ENCODE assay signal across 8 cellular contexts in the genomic region with DNA sequence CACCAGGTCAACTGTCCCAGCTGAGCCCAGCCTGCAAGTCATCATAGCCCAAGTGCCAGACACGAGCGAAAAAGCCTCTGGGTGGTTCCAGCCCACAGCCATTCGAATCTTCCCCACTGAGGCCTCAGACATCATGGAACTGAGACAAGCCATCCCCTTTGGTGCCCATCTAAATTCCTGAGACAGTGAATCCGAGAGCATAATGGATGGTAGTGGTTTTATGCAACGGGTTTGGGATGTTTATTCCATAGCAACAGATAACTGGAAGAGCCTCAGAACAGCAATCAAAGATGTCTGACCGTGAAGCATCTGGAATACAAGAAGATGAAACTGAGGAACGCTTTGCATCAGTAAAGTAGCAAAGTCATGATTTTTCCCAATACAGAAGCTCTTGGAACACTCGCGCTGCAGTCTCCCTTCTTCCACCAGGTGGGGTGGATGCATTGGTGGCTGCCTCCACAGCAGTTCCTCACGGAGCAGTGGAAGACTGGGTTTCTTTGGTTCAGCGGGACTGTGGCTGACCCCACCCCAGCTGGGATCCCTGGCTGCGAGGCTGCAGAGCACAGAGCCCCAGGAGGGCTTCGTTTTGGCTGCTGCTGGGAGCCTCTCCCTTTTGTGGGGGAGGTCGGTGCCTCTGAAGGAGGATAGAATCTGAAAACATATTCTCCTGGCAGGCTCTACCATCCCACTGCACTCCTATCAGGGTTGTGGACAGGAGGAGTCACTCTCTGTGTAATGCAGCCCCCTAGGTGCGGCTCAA. TPM values are rescaled to one million over a fixed set of nuclear protein-coding genes. Genes with fewer than 3 reads are reported as not detected.
DNase-seq lines count a peak whose midpoint lies in the region; ATAC-seq, FAIRE-seq and TF ChIP-seq lines count a peak whose summit lies in the region.

No MANE protein-coding gene starts in this region.

- H3K4me3 Mint-ChIP-seq in CD4-positive, alpha-beta memory T cell: peak overlapping the region in 3 of 8 donors; percentile 7 to 39 (median 37)

- H3K9me3 ChIP-seq in CD4-positive, alpha-beta memory T cell (ENCODE audit: control insufficient read depth in 1 of 2, low read length in 2 of 2): no peaks in the 10 kb centered on the region
- H3K9me3 ChIP-seq in HEK293 (ENCODE audit: control insufficient read depth, insufficient read depth, low read depth, low read length) (no peaks in the 10 kb centered on the region), PC-3 (ENCODE audit: low read length) (no peaks in the 10 kb centered on the region), gastroesophageal sphincter (no peaks in the 10 kb centered on the region), pancreas (no peaks in the 10 kb centered on the region), aorta (ENCODE audit: control insufficient read depth, low read length) (no peaks in the 10 kb centered on the region)

- no peak overlapping the region for H3K4me3 ChIP-seq in CD4-positive, alpha-beta memory T cell (ENCODE audit: low read length in 2 of 2)
- H3K4me3 ChIP-seq in HEK293 (ENCODE audit: low read depth, low read length) (peak overlapping the region; percentile 22), PC-3 (ENCODE audit: low read length) (peak overlapping the region; percentile 48), gastroesophageal sphincter (peak overlapping the region in 1 of 2 donors; percentile 41), pancreas (peak overlapping the region in 1 of 4 donors; percentile 23), aorta (ENCODE audit: low read length in 2 of 2) (no peak overlapping the region)

- no peaks in the 10 kb centered on the region for H3K36me3 ChIP-seq in CD4-positive, alpha-beta memory T cell (ENCODE audit: insufficient read depth, low read length)
- H3K36me3 ChIP-seq in HEK293 (ENCODE audit: control insufficient read depth in 2 of 2, insufficient read depth in 1 of 2, low read length in 2 of 2): no peaks in the 10 kb centered on the region
- no peaks in the 10 kb centered on the region for H3K36me3 ChIP-seq in PC-3 (ENCODE audit: low read depth, low read length)
- H3K36me3 ChIP-seq in gastroesophageal sphincter: no peaks in the 10 kb centered on the region
- no peaks in the 10 kb centered on the region for H3K36me3 ChIP-seq in pancreas
- H3K36me3 ChIP-seq in aorta (ENCODE audit: control insufficient read depth in 1 of 2, insufficient read depth in 2 of 2, low read length in 1 of 2): no peaks in the 10 kb centered on the region

- WGBS in gastroesophageal sphincter (ENCODE audit: low coverage in 1 of 2), 2 donors: 13 to 20% methylated on average over 3 to 8 of the region's 15 CpGs
- WGBS in pancreas, 2 donors: 18 to 22% methylated on average over 15 of the region's 15 CpGs
- 33 to 37% methylated on average over 15 of the region's 15 CpGs for WGBS in aorta, 2 donors

- peaks cover 0 to 9% of the 10 kb centered on the region in 2 donors for H3K27me3 Mint-ChIP-seq in CD4-positive, alpha-beta memory T cell

- H3K4me1 Mint-ChIP-seq in CD4-positive, alpha-beta memory T cell: peaks cover 6 to 11% (median 8%) of the 10 kb centered on the region in 4 donors

- POLR2A ChIA-PET in CD4-positive, alpha-beta memory T cell (lab: Charles Lee; ENCODE audit: partially characterized antibody): interaction anchor here (1.1 kb wide), 1 partner anchor 25 kb away, joined by 8 read pairs; no protein-coding TSS in a partner anchor
- POLR2A ChIA-PET in HEK293 (lab: Yijun Ruan, JAX): interaction anchor here (0.5 to 0.6 kb wide), 2 partner anchors 78 to 121 kb away, joined by 3 to 4 read pairs; no protein-coding TSS in a partner anchor
- POLR2A ChIA-PET in PC-3 (lab: Charles Lee; ENCODE audit: unreplicated experiment): no interaction called here

- intact Hi-C loops in CD4-positive, alpha-beta memory T cell (cut with micrococcal nuclease): loop anchor here (1.0 kb wide), 1 partner anchor 89 kb away; no protein-coding TSS in a partner anchor
- intact Hi-C loops in PC-3 (cut with micrococcal nuclease): loop anchor here (1.0 to 2.0 kb wide), 2 partner anchors 52 to 89 kb away; no protein-coding TSS in a partner anchor
- intact Hi-C loops in pancreas (cut with DNase I): loop anchor here in 2 of 3 donors (2.0 to 10.0 kb wide), 2 partner anchors 90 kb away; no protein-coding TSS in a partner anchor
- intact Hi-C loops in aorta (cut with DNase I): loop anchor here (2.0 to 10.0 kb wide), 2 partner anchors 90 to 370 kb away; no protein-coding TSS in a partner anchor

- peak; percentile 71 for TF ChIP-seq CTCF in HEK293 (tag by site-specific recombination; IDR thresholded peaks at IDR 0.05)
- peak; percentile 85 for TF ChIP-seq CTCF in PC-3 (conservative IDR thresholded peaks at IDR 0.05; ENCODE audit: low read depth, low read length)
- TF ChIP-seq CTCF in gastroesophageal sphincter (IDR thresholded peaks at IDR 0.05): peak; percentile 80 to 95 (median 88)
- TF ChIP-seq CTCF in pancreas (IDR thresholded peaks at IDR 0.05): peak; percentile 53 to 83 (median 72)

- FAIRE-seq in pancreas (lab: Jason Lieb, UNC): no peak

- H3K27me3 ChIP-seq in CD4-positive, alpha-beta memory T cell (ENCODE audit: insufficient read depth, low read length): no peaks in the 10 kb centered on the region
- no peaks in the 10 kb centered on the region for H3K27me3 ChIP-seq in PC-3 (ENCODE audit: low read length)
- H3K27me3 ChIP-seq in gastroesophageal sphincter: no peaks in the 10 kb centered on the region
- H3K27me3 ChIP-seq in pancreas: no peaks in the 10 kb centered on the region
- H3K27me3 ChIP-seq in aorta (ENCODE audit: control insufficient read depth in 1 of 2, insufficient read depth in 2 of 2, low read length in 1 of 2): peaks cover 0 to 2% of the 10 kb centered on the region in 2 donors

- BruUV-seq in PC-3 (replicated peaks; lab: Mats Ljungman, UMichigan): no TSS peak

- H3K9me2 ChIP-seq in PC-3 (replicated peaks; ENCODE audit: low read length): no peaks in the 10 kb centered on the region

- ATAC-seq in PC-3: peak; percentile 98
- peak; percentile 94 for ATAC-seq in gastroesophageal sphincter
- peak; percentile 94 to 100 (median 98) for ATAC-seq in pancreas
- peak; percentile 90 for ATAC-seq in aorta (ENCODE audit: low FRiP score)
- ATAC-seq in GM21528 (IDR thresholded peaks at IDR 0.05; ENCODE audit: low FRiP score, unreplicated experiment): no peak

- CTCF ChIA-PET in CD4-positive, alpha-beta memory T cell (lab: Charles Lee; ENCODE audit: partially characterized antibody): interaction anchor here (0.7 to 3.7 kb wide), 5 partner anchors 25 to 213 kb away, joined by 3 to 46 read pairs (median 3); no protein-coding TSS in a partner anchor
- CTCF ChIA-PET in HEK293 (lab: Yijun Ruan, JAX) (interaction anchor here (0.6 to 3.6 kb wide), 20 partner anchors 8 to 1506 kb away, joined by 3 to 36 read pairs (median 4); no protein-coding TSS in a partner anchor), PC-3 (lab: Charles Lee) (interaction anchor here (0.5 to 1.4 kb wide), 4 partner anchors 29 to 213 kb away, joined by 3 to 12 read pairs (median 4); no protein-coding TSS in a partner anchor)

- peak in 4 of 5 donors; percentile 32 to 37 (median 34) for DNase-seq in CD4-positive, alpha-beta memory T cell
- DNase-seq in PC-3 (peak; percentile 76), pancreas (peak; percentile 59 to 84 (median 75)), aorta (peak; percentile 81 to 88)
- DNase-seq in activated naive CD4-positive, alpha-beta T cell treated with Interleukin-2 at 50 U/mL for 16 hours: peak; percentile 46

- no peaks in the 10 kb centered on the region for H3F3A ChIP-seq in PC-3 (ENCODE audit: low read length, unreplicated experiment)

- no peaks in the 10 kb centered on the region for H3K36me3 Mint-ChIP-seq in CD4-positive, alpha-beta memory T cell

- no peak overlapping the region; the same call in 1 of the 2 replicates for H3K9ac ChIP-seq in PC-3 (ENCODE audit: low read length)

- TF ChIP-seq EP300 in gastroesophageal sphincter (IDR thresholded peaks at IDR 0.05): no peak

- no peaks in the 10 kb centered on the region for H3K9me3 Mint-ChIP-seq in CD4-positive, alpha-beta memory T cell

- no peaks in the 10 kb centered on the region for H4K20me1 ChIP-seq in PC-3 (ENCODE audit: low read length)

- no peaks in the 10 kb centered on the region for H3K79me2 ChIP-seq in PC-3 (ENCODE audit: low read length)

- peak overlapping the region; percentile 84 for H2AFZ ChIP-seq in PC-3 (ENCODE audit: low read length)

- H3K27ac Mint-ChIP-seq in CD4-positive, alpha-beta memory T cell: no peak overlapping the region

- H3K27ac ChIP-seq in CD4-positive, alpha-beta memory T cell (ENCODE audit: low read depth, low read length): no peak overlapping the region
- no peak overlapping the region for H3K27ac ChIP-seq in HEK293 (ENCODE audit: extremely low read depth, low read depth, low read length)
- no peak overlapping the region for H3K27ac ChIP-seq in PC-3 (ENCODE audit: low read length)
- peak overlapping the region in 1 of 4 donors; percentile 40 for H3K27ac ChIP-seq in gastroesophageal sphincter
- no peak overlapping the region for H3K27ac ChIP-seq in pancreas
- no peak overlapping the region for H3K27ac ChIP-seq in aorta (ENCODE audit: low read depth in 1 of 2, low read length in 2 of 2)

- no peak for TF ChIP-seq POLR2A in gastroesophageal sphincter (IDR thresholded peaks at IDR 0.05)

- H3K4me1 ChIP-seq in CD4-positive, alpha-beta memory T cell (ENCODE audit: insufficient read depth, low read length): no peaks in the 10 kb centered on the region
- H3K4me1 ChIP-seq in HEK293 (ENCODE audit: control insufficient read depth, insufficient read depth, low read length) (no peaks in the 10 kb centered on the region), PC-3 (ENCODE audit: insufficient read depth, low read length) (peaks cover 14% of the 10 kb centered on the region), gastroesophageal sphincter (peaks cover 0 to 14% (median 0%) of the 10 kb centered on the region in 3 donors), pancreas (no peaks in the 10 kb centered on the region), aorta (ENCODE audit: control insufficient read depth in 1 of 2, insufficient read depth in 2 of 2, low read length in 2 of 2) (peaks cover 0 to 2% of the 10 kb centered on the region in 2 donors)

- peak overlapping the region; percentile 81 for H3K4me2 ChIP-seq in PC-3 (ENCODE audit: low read length)

TF ChIP-seq in HEK293, 187 proteins besides CTCF, POLR2A, EP300 and RAD21 (continues in another document):
- TF ChIP-seq ZSCAN30 (tag by site-specific recombination; IDR thresholded peaks at IDR 0.05): peak; percentile 61; the same call in 1 of the 2 replicates
- peak; percentile 54 for TF ChIP-seq ZIC2 (tag by site-specific recombination; IDR thresholded peaks at IDR 0.05)
- TF ChIP-seq SALL2 (tag by site-specific recombination; IDR thresholded peaks at IDR 0.05; ENCODE audit: borderline replicate concordance): no peak
- peak; percentile 46 for TF ChIP-seq GLIS1 (tag by site-specific recombination; IDR thresholded peaks at IDR 0.05)
- no peak for TF ChIP-seq ZNF433 (tag by site-specific recombination; IDR thresholded peaks at IDR 0.05; ENCODE audit: low read depth)
- TF ChIP-seq ZNF248 (tag by site-specific recombination; IDR thresholded peaks at IDR 0.05): no peak

RNA-seq across cellular contexts. Expression of a gene that starts 26.4 kb away (rescaled TPM):
- 10 to 100 TPM; 39.2 to 41.3 TPM for total RNA-seq in CD4-positive, alpha-beta memory T cell
- 1 to 10 TPM; 1.9 to 5.6 TPM for polyA plus RNA-seq in CD4-positive, alpha-beta memory T cell
- total RNA-seq in PC-3 (2014; rRNA removed) (44.2 and 62.0 TPM in 2 replicates), gastroesophageal sphincter (10 to 100 TPM; 34.6 to 73.2 (median 56.2) TPM), pancreas (10 to 100 TPM; 14.7 to 27.6 (median 19.2) TPM), aorta (10 to 100 TPM; 68.8 to 71.1 TPM)
- polyA plus RNA-seq in pancreas (10 to 100 TPM; 20.1 to 31.3 TPM), aorta (10 to 100 TPM in 1 of 2 donors, 1 to 10 TPM in 1; 8.5 to 24.3 TPM)

Comparison
In these comparisons a context has a peak if more than half of its experiments do, and no peak if none do; other contexts are left out.
1. DNase-seq: peak in every context shown above with its lines; median percentile 84 in aorta; 76 in PC-3; 75 in pancreas; 46 in activated naive CD4-positive, alpha-beta T cell treated with Interleukin-2 at 50 U/mL for 16 hours; 34 in CD4-positive, alpha-beta memory T cell.
2. H3K4me3 ChIP-seq: peak in HEK293 (single experiment) and PC-3 (single experiment); none in CD4-positive, alpha-beta memory T cell (0 of 2) and aorta (0 of 2).
3. Peak in every context shown above with its lines, with median percentiles within 50 percentile points of each other: CTCF ChIP-seq.